In genomic region chrX:120287513-120288112, GRCh38 we compare ENCODE assay signal across 1 cellular context.
TF ChIP-seq lines count a peak whose summit lies in the region.

No MANE protein-coding gene starts in this region.

TF ChIP-seq in GM12878, 131 proteins besides CTCF, POLR2A, EP300 and RAD21:
- TF ChIP-seq ZBTB33 (IDR thresholded peaks at IDR 0.05) (no peak), PML (IDR thresholded peaks at IDR 0.05; ENCODE audit: low read length) (peak; percentile 31; the same call in 1 of the 2 replicates), E2F4 (IDR thresholded peaks at IDR 0.05; ENCODE audit: low read depth, low read length) (no peak), SMAD1 (IDR thresholded peaks at IDR 0.05; ENCODE audit: low read depth, partially characterized antibody) (no peak), RFX5 (IDR thresholded peaks at IDR 0.05; ENCODE audit: low read depth, low read length) (no peak)
TF ChIP-seq in GM12878: peak in this region for 1.
